ENCODE assay signal across 1 cellular context in the genomic region with DNA sequence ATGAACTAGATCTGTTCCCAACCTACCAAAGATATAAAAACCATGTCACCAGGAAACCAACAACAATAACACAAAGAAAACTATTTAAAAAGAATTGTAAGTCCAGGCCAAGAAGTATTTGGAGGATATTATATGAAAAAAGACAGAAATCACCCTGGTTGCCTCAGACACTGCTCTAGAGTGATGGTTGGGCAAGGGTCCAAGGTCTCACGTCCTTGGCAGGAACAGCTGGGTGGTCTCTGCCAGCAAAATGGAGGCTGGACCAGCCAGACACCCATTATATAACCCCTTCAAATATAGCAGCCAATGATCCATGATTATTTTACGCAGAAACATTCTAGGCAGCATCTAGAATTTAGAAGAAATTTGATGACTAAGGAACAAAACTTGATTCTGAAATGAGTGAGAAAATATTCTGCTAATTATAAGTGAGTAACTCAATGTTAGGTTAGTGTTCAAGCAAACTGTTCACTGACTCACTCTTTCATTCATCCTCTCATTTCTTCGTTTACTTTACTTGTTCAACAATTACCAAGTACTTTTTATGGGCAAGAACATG.
TF ChIP-seq lines count a peak whose summit lies in the region.

No MANE protein-coding gene starts in this region.

TF ChIP-seq in K562, 482 proteins besides CTCF, POLR2A, EP300 and RAD21:
- no peak for TF ChIP-seq NONO (IDR thresholded peaks at IDR 0.05; ENCODE audit: low read depth in 2 of 2, low read length in 1 of 2)
- no peak for TF ChIP-seq GMEB1 (CRISPR knock-in tag; IDR thresholded peaks at IDR 0.05)
- TF ChIP-seq, protein P1, sequence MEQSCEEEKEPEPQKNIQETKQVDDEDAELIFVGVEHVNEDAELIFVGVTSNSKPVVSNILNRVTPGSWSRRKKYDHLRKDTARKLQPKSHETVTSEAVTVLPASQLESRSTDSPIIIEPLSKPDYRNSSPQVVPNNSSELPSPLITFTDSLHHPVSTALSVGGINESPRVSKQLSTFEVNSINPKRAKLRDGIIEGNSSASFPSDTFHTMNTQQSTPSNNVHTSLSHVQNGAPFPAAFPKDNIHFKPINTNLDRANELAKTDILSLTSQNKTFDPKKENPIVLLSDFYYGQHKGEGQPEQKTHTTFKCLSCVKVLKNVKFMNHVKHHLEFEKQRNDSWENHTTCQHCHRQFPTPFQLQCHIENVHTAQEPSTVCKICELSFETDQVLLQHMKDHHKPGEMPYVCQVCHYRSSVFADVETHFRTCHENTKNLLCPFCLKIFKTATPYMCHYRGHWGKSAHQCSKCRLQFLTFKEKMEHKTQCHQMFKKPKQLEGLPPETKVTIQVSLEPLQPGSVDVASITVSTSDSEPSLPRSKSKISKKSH (CRISPR knock-in tag; IDR thresholded peaks at IDR 0.05) = no peak
- no peak for TF ChIP-seq ZNF668 (CRISPR knock-in tag; IDR thresholded peaks at IDR 0.05)
- no peak for TF ChIP-seq CAMTA2 (CRISPR knock-in tag; conservative IDR thresholded peaks at IDR 0.05)
- no peak for TF ChIP-seq PYGO2 (tag; IDR thresholded peaks at IDR 0.05)
- TF ChIP-seq ZNF395 (CRISPR knock-in tag; IDR thresholded peaks at IDR 0.05) = no peak
- TF ChIP-seq, protein P2, sequence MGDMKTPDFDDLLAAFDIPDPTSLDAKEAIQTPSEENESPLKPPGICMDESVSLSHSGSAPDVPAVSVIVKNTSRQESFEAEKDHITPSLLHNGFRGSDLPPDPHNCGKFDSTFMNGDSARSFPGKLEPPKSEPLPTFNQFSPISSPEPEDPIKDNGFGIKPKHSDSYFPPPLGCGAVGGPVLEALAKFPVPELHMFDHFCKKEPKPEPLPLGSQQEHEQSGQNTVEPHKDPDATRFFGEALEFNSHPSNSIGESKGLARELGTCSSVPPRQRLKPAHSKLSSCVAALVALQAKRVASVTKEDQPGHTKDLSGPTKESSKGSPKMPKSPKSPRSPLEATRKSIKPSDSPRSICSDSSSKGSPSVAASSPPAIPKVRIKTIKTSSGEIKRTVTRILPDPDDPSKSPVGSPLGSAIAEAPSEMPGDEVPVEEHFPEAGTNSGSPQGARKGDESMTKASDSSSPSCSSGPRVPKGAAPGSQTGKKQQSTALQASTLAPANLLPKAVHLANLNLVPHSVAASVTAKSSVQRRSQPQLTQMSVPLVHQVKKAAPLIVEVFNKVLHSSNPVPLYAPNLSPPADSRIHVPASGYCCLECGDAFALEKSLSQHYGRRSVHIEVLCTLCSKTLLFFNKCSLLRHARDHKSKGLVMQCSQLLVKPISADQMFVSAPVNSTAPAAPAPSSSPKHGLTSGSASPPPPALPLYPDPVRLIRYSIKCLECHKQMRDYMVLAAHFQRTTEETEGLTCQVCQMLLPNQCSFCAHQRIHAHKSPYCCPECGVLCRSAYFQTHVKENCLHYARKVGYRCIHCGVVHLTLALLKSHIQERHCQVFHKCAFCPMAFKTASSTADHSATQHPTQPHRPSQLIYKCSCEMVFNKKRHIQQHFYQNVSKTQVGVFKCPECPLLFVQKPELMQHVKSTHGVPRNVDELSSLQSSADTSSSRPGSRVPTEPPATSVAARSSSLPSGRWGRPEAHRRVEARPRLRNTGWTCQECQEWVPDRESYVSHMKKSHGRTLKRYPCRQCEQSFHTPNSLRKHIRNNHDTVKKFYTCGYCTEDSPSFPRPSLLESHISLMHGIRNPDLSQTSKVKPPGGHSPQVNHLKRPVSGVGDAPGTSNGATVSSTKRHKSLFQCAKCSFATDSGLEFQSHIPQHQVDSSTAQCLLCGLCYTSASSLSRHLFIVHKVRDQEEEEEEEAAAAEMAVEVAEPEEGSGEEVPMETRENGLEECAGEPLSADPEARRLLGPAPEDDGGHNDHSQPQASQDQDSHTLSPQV (IDR thresholded peaks at IDR 0.05) = no peak
- no peak for TF ChIP-seq NFE2L1 (tag; IDR thresholded peaks at IDR 0.05; ENCODE audit: borderline replicate concordance, low read depth)
- TF ChIP-seq, protein P3, sequence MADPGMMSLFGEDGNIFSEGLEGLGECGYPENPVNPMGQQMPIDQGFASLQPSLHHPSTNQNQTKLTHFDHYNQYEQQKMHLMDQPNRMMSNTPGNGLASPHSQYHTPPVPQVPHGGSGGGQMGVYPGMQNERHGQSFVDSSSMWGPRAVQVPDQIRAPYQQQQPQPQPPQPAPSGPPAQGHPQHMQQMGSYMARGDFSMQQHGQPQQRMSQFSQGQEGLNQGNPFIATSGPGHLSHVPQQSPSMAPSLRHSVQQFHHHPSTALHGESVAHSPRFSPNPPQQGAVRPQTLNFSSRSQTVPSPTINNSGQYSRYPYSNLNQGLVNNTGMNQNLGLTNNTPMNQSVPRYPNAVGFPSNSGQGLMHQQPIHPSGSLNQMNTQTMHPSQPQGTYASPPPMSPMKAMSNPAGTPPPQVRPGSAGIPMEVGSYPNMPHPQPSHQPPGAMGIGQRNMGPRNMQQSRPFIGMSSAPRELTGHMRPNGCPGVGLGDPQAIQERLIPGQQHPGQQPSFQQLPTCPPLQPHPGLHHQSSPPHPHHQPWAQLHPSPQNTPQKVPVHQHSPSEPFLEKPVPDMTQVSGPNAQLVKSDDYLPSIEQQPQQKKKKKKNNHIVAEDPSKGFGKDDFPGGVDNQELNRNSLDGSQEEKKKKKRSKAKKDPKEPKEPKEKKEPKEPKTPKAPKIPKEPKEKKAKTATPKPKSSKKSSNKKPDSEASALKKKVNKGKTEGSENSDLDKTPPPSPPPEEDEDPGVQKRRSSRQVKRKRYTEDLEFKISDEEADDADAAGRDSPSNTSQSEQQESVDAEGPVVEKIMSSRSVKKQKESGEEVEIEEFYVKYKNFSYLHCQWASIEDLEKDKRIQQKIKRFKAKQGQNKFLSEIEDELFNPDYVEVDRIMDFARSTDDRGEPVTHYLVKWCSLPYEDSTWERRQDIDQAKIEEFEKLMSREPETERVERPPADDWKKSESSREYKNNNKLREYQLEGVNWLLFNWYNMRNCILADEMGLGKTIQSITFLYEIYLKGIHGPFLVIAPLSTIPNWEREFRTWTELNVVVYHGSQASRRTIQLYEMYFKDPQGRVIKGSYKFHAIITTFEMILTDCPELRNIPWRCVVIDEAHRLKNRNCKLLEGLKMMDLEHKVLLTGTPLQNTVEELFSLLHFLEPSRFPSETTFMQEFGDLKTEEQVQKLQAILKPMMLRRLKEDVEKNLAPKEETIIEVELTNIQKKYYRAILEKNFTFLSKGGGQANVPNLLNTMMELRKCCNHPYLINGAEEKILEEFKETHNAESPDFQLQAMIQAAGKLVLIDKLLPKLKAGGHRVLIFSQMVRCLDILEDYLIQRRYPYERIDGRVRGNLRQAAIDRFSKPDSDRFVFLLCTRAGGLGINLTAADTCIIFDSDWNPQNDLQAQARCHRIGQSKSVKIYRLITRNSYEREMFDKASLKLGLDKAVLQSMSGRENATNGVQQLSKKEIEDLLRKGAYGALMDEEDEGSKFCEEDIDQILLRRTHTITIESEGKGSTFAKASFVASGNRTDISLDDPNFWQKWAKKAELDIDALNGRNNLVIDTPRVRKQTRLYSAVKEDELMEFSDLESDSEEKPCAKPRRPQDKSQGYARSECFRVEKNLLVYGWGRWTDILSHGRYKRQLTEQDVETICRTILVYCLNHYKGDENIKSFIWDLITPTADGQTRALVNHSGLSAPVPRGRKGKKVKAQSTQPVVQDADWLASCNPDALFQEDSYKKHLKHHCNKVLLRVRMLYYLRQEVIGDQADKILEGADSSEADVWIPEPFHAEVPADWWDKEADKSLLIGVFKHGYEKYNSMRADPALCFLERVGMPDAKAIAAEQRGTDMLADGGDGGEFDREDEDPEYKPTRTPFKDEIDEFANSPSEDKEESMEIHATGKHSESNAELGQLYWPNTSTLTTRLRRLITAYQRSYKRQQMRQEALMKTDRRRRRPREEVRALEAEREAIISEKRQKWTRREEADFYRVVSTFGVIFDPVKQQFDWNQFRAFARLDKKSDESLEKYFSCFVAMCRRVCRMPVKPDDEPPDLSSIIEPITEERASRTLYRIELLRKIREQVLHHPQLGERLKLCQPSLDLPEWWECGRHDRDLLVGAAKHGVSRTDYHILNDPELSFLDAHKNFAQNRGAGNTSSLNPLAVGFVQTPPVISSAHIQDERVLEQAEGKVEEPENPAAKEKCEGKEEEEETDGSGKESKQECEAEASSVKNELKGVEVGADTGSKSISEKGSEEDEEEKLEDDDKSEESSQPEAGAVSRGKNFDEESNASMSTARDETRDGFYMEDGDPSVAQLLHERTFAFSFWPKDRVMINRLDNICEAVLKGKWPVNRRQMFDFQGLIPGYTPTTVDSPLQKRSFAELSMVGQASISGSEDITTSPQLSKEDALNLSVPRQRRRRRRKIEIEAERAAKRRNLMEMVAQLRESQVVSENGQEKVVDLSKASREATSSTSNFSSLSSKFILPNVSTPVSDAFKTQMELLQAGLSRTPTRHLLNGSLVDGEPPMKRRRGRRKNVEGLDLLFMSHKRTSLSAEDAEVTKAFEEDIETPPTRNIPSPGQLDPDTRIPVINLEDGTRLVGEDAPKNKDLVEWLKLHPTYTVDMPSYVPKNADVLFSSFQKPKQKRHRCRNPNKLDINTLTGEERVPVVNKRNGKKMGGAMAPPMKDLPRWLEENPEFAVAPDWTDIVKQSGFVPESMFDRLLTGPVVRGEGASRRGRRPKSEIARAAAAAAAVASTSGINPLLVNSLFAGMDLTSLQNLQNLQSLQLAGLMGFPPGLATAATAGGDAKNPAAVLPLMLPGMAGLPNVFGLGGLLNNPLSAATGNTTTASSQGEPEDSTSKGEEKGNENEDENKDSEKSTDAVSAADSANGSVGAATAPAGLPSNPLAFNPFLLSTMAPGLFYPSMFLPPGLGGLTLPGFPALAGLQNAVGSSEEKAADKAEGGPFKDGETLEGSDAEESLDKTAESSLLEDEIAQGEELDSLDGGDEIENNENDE (IDR thresholded peaks at IDR 0.05; ENCODE audit: low read depth, low read length) = no peak
- no peak for TF ChIP-seq KLF13 (tag; IDR thresholded peaks at IDR 0.05; ENCODE audit: borderline replicate concordance, low read depth)
- peak; percentile 60; the same call in 1 of the 2 replicates for TF ChIP-seq ZNF316 (IDR thresholded peaks at IDR 0.05)
- no peak for TF ChIP-seq ESRRA (IDR thresholded peaks at IDR 0.05; ENCODE audit: borderline replicate concordance, low read depth)
- peak; percentile 38; the same call in 1 of the 2 replicates for TF ChIP-seq C11orf30 (IDR thresholded peaks at IDR 0.05; ENCODE audit: low read depth)
- TF ChIP-seq MYC (IDR thresholded peaks at IDR 0.05; ENCODE audit: low read depth, low read length) = no peak
- no peak for TF ChIP-seq MYC (CRISPR knock-in tag; IDR thresholded peaks at IDR 0.05; ENCODE audit: borderline replicate concordance, low read depth)
- no peak for TF ChIP-seq NELFE (IDR thresholded peaks at IDR 0.05; ENCODE audit: insufficient read depth, insufficient read length)
